Comparison of ENCODE assay signal across 8 cellular contexts in the genomic region with DNA sequence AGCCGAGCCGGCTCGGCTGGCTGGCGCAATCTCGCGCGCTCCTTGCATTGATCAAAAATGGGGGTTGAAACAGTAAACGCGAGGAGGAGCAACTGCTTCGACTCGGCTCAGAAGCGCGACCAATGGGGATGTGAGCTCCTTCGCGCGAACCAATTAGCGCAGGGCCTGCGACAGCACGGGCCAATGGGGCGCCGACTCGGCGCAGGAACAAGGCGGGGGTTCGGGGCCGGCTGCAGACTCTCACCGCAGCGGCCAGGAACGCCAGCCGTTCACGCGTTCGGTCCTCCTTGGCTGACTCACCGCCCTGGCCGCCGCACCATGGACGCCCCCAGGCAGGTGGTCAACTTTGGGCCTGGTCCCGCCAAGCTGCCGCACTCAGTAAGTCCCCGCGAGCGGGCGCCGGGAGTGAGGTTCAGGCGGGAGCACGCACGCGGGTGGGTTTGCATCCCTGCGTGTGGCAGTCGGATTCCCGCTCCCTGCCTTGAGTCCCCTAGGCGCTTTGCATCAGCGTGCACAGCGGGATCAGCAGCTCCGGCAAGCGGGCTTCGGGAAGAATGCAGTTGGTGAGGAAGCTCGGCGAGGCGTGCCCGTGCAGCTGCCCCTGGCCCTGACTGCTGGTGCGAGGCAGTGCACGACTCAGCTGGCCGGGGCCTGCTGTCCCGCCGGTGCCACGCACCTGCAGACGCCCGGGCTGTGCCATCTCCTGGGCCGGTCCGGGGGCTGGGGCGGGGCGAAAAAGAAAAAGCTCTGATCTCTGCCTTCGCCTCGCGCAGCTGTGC. TPM values are rescaled to one million over a fixed set of nuclear protein-coding genes. Genes with fewer than 3 reads are reported as not detected.
DNase-seq lines count a peak whose midpoint lies in the region; ATAC-seq, FAIRE-seq and TF ChIP-seq lines count a peak whose summit lies in the region.

Gene PSAT1, plus strand, starts transcription at position 233 of the 779 bp plus-strand sequence. Its CDS starts 86 bp downstream, at position 319.

- peaks cover 9% of the 10 kb centered on the region for H3K27me3 Mint-ChIP-seq in endodermal cell (ENCODE audit: insufficient read depth)

- peak within 1 kb of the TSS; percentile 98 for H3K4me3 ChIP-seq in endodermal cell (ENCODE audit: low read length)

- peak; percentile 88 for FAIRE-seq in HTR-8/SVneo (lab: Jason Lieb, UNC)

- peak within 1 kb of the TSS; percentile 98 for H3K27ac Mint-ChIP-seq in endodermal cell

- H3K27ac ChIP-seq in endodermal cell (ENCODE audit: low read depth, low read length), result peak within 1 kb of the TSS; percentile 98

- H3K4me1 ChIP-seq in endodermal cell (ENCODE audit: control insufficient read depth, insufficient read depth, low read length), result no peaks in the 10 kb centered on the region

- peaks cover 20% of the 10 kb centered on the region for H3K36me3 ChIP-seq in endodermal cell (ENCODE audit: control insufficient read depth, insufficient read depth, low read length)

- peak within 1 kb of the TSS; percentile 85 for H3K4me3 Mint-ChIP-seq in endodermal cell

- peak; percentile 98 for DNase-seq in COLO829 (ENCODE audit: low spot score)
- DNase-seq in HTR-8/SVneo (ENCODE audit: insufficient read length, low spot score), result peak; percentile 91
- peak; percentile 72 for DNase-seq in NOMO-1 treated with dmso at 0.1 percent for 144 hours (lab: John Stamatoyannopoulos, UW; ENCODE audit: unreplicated experiment)
- DNase-seq in activated CD8-positive, alpha-beta memory T cell treated with anti-CD3 and anti-CD28 coated beads for 48 hours (ENCODE audit: low read depth in 2 of 3, low spot score in 2 of 3), result peak; percentile 54 to 82 (median 78)
- peak; percentile 98 for DNase-seq in endodermal cell
- peak; percentile 93 for DNase-seq in mesenteric fat pad (ENCODE audit: low spot score)
- DNase-seq in stimulated activated CD8-positive, alpha-beta memory T cell treated with anti-CD3 and anti-CD28 coated beads, Interleukin-15, amount 100 ng/mL, for 1 hour (ENCODE audit: low read depth), result peak; percentile 66

- H3K9me3 Mint-ChIP-seq in endodermal cell, result no peaks in the 10 kb centered on the region

- no peaks in the 10 kb centered on the region for H3K27me3 ChIP-seq in endodermal cell (ENCODE audit: control insufficient read depth, insufficient read depth, low read length, poor library complexity, severe bottlenecking)

- ATAC-seq in GM21381 (IDR thresholded peaks at IDR 0.05; ENCODE audit: unreplicated experiment), result peak; percentile 98

- peak within 1 kb of the TSS; percentile 88 for H3K9ac ChIP-seq in endodermal cell (ENCODE audit: extremely low read depth, low read length, poor library complexity, severe bottlenecking)

- TF ChIP-seq CTCF in endodermal cell (conservative IDR thresholded peaks at IDR 0.05), result no peak

- peaks cover 17% of the 10 kb centered on the region for H3K4me1 Mint-ChIP-seq in endodermal cell

- 0% methylated on average over 38 to 76 of the region's 76 CpGs for WGBS in endodermal cell (ENCODE audit: insufficient coverage in 1 of 2, insufficient read length in 1 of 2), 2 experiments

- peaks cover 16% of the 10 kb centered on the region for H3K36me3 Mint-ChIP-seq in endodermal cell (ENCODE audit: low read depth)

- H3K9me3 ChIP-seq in endodermal cell (ENCODE audit: control insufficient read depth, low read length), result no peaks in the 10 kb centered on the region

RNA-seq across cellular contexts. Expression of gene PSAT1, which starts in this region (rescaled TPM):
- total RNA-seq in endodermal cell (10 to 100 TPM; 64.4 to 75.7 TPM), mesenteric fat pad (19.1 TPM)
- 194 TPM for polyA plus RNA-seq in endodermal cell (2013, experiment 1 of 2)
- polyA plus RNA-seq in endodermal cell (2013, experiment 2 of 2), result 138 TPM

Comparison
In these comparisons a context has a peak if more than half of its experiments do, and no peak if none do; other contexts are left out.
1. Peak in every context shown above with its lines: DNase-seq, ATAC-seq, H3K4me3 ChIP-seq and H3K27ac ChIP-seq.